Comparison of ENCODE assay signal across 10 cellular contexts in genomic region chr4:105305019-105305836, GRCh38.
DNase-seq lines count a peak whose midpoint lies in the region; ATAC-seq and TF ChIP-seq lines count a peak whose summit lies in the region.
"Had no signal": no experiment of that assay in that cellular context is flagged by ENCODE, and none has a peak within 500 bp of the region (broad histone marks: within the 10 kb centered on the region; RNA-seq: fewer than 3 reads in every experiment).

No MANE protein-coding gene starts in this region.

- 87 to 92% methylated on average over 5 of the region's 5 CpGs for WGBS in lower leg skin, 2 donors

- H3K27me3 Mint-ChIP-seq in CD14-positive monocyte (ENCODE audit: low read depth in 3 of 3): no peaks in the 10 kb centered on the region

- H3K27me3 ChIP-seq in right atrium auricular region: no peaks in the 10 kb centered on the region

- DNase-seq in CD14-positive monocyte (ENCODE audit: low spot score) (no peak), lower leg skin (ENCODE audit: low spot score in 2 of 2) (no peak), right atrium auricular region (ENCODE audit: low spot score) (no peak), kidney glomerular epithelial cell (lab: John Stamatoyannopoulos, UW) (no peak), GM13976 (ENCODE audit: low spot score) (no peak)
- DNase-seq: cortex of kidney, mesendoderm had no signal

- peak overlapping the region; percentile 76 to 87 (median 82) for H3K27ac Mint-ChIP-seq in CD14-positive monocyte

- intact Hi-C loops in CD14-positive monocyte (cut with micrococcal nuclease): no loop called here
- intact Hi-C loops in lower leg skin (cut with DNase I; ENCODE audit: low total_unique reads): no loop called here

- H3K36me3 ChIP-seq in right atrium auricular region: no peaks in the 10 kb centered on the region

- no peak overlapping the region for H3K4me3 ChIP-seq in lower leg skin (ENCODE audit: low read depth, poor library complexity, severe bottlenecking)
- no peak overlapping the region for H3K4me3 ChIP-seq in right atrium auricular region

- no peaks in the 10 kb centered on the region for H3K4me1 ChIP-seq in right atrium auricular region

- TF ChIP-seq CTCF in CD14-positive monocyte (IDR thresholded peaks at IDR 0.05) (no peak), lower leg skin (IDR thresholded peaks at IDR 0.05) (no peak), right atrium auricular region (IDR thresholded peaks at IDR 0.05) (no peak), GM13976 (IDR thresholded peaks at IDR 0.05; ENCODE audit: borderline replicate concordance, control extremely low read depth, extremely low read depth, insufficient read depth, missing control alignments) (no peak)

- peaks cover 0 to 26% of the 10 kb centered on the region in 2 donors for H3K9me3 ChIP-seq in right atrium auricular region

- H3K9me3 Mint-ChIP-seq in CD14-positive monocyte: peaks cover 8 to 17% (median 10%) of the 10 kb centered on the region in 7 donors

- no peak for TF ChIP-seq POLR2A in lower leg skin (IDR thresholded peaks at IDR 0.05)

- peak; percentile 54 for ATAC-seq in GM18873 (IDR thresholded peaks at IDR 0.05; ENCODE audit: low FRiP score, unreplicated experiment)
- ATAC-seq in HG02678 (IDR thresholded peaks at IDR 0.05; ENCODE audit: unreplicated experiment): peak; percentile 41
- ATAC-seq in HG03571 (IDR thresholded peaks at IDR 0.05; ENCODE audit: unreplicated experiment): peak; percentile 44

- H3K4me3 Mint-ChIP-seq in CD14-positive monocyte: peak overlapping the region in 1 of 2 donors; percentile 64

- no peak overlapping the region for H3K27ac ChIP-seq in right atrium auricular region

- H3K36me3 Mint-ChIP-seq in CD14-positive monocyte: peaks cover 0 to 5% of the 10 kb centered on the region in 2 donors

- H3K4me1 Mint-ChIP-seq in CD14-positive monocyte: peaks cover 25% of the 10 kb centered on the region

- in situ Hi-C loops in GM13976 (cut with MboI; ENCODE audit: low sequenced_read_pairs, unreplicated experiment): no loop called here
